Comparison of ENCODE assay signal across 1 cellular context in the genomic region with DNA sequence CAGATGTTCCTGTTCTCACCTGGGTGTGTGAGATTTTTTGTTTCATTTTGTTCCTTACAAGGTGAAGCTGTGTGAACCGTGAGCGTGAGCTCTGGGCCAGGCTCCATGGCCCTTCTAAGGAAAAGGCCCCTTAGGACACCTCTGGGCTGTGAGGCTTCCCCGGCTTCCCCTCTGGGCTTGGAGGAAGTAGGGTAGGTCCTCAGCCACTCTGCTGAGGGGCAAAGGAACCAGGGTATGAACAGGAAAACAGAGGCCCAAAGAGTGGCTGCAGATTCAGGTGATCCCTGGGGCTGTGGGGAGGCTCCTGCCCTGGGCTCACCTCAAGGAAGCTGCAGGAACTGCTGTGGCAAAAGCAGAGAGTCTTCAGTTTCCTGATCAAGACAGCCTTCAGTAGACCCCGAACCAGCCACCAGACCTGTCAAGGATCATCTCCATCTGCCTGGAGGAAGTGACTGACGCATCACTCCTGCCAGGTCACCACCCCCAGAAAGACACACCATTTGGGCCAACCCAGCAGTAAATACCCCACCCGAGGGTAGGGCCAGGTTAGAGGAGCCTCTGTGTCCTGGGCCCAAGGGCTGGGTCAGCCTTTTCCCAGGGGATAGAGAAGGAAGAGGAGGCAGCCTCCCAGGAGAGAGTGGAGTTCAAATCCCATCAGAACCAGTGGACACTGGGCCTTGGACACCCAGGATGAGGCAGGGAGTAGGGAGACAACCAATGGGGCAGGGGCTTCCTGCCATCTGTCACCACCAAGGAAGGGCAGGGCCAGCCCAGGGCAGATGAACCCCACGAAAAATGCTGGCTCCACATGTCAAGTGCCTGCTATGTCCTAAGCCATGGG.
TF ChIP-seq lines count a peak whose summit lies in the region.

No MANE protein-coding gene starts in this region.

TF ChIP-seq in HCT116, 20 proteins besides CTCF, POLR2A, EP300 and RAD21:
- TF ChIP-seq, protein P1, sequence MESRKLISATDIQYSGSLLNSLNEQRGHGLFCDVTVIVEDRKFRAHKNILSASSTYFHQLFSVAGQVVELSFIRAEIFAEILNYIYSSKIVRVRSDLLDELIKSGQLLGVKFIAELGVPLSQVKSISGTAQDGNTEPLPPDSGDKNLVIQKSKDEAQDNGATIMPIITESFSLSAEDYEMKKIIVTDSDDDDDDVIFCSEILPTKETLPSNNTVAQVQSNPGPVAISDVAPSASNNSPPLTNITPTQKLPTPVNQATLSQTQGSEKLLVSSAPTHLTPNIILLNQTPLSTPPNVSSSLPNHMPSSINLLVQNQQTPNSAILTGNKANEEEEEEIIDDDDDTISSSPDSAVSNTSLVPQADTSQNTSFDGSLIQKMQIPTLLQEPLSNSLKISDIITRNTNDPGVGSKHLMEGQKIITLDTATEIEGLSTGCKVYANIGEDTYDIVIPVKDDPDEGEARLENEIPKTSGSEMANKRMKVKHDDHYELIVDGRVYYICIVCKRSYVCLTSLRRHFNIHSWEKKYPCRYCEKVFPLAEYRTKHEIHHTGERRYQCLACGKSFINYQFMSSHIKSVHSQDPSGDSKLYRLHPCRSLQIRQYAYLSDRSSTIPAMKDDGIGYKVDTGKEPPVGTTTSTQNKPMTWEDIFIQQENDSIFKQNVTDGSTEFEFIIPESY (IDR thresholded peaks at IDR 0.05; ENCODE audit: extremely low read depth, insufficient replicate concordance, low read length), result no peak
- TF ChIP-seq SP1 (IDR thresholded peaks at IDR 0.05; ENCODE audit: low read depth) (no peak), TCF7L2 (IDR thresholded peaks at IDR 0.05; ENCODE audit: borderline replicate concordance, extremely low read depth, insufficient read depth, insufficient read length) (no peak), SRF (IDR thresholded peaks at IDR 0.05; ENCODE audit: low read depth) (no peak), ELF1 (IDR thresholded peaks at IDR 0.05; ENCODE audit: borderline replicate concordance, low read depth) (no peak)
- TF ChIP-seq, protein P2, sequence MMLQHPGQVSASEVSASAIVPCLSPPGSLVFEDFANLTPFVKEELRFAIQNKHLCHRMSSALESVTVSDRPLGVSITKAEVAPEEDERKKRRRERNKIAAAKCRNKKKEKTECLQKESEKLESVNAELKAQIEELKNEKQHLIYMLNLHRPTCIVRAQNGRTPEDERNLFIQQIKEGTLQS (IDR thresholded peaks at IDR 0.05), result no peak
TF ChIP-seq in HCT116: peak in this region for 0.
